Comparison of ENCODE assay signal across 18 cellular contexts in the genomic region with DNA sequence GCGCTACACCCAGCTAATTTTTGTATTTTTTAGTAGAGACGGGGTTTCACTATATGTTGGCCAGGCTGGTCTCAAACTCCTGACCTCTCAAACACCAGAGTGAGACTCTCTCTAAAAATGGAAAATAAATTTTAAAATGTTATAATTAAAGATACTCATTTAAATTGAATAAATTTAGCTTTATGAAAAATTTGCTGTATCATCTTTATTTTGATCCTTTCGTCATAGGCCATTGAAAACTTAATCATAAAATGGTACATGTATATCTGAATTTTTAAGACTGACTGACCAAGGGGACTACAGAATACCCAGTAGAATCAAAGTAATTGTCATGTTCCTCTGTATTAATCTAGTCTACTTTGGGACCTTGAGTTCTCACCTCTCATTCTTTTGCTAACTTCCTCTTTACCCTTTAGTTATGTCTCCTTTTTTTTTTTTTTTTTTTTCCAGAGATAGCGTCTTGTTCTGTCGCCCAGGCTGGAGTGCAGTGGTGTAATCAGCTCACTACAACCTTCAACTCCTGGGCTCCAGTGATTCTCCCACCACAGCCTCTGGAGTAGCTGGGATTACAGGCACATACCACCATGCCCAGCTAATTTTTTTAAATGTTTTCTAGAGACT. TPM values are rescaled to one million over a fixed set of nuclear protein-coding genes. Genes with fewer than 3 reads are reported as not detected.
DNase-seq lines count a peak whose midpoint lies in the region; ATAC-seq and TF ChIP-seq lines count a peak whose summit lies in the region.
"Had no signal": no experiment of that assay in that cellular context is flagged by ENCODE, and none has a peak within 500 bp of the region (broad histone marks: within the 10 kb centered on the region; RNA-seq: fewer than 3 reads in every experiment).

No MANE protein-coding gene starts in this region.

- no peak overlapping the region for H3K4me3 ChIP-seq in osteoblast (ENCODE audit: insufficient read depth, low read length)
- H3K4me3 ChIP-seq: GM23248, Peyer's patch, upper lobe of left lung had no signal

- H3K4me2 ChIP-seq in osteoblast (ENCODE audit: insufficient read depth, low read length) = no peak overlapping the region

- DNase-seq in SKM-1 treated with dmso at 0.1 percent for 144 hours (lab: John Stamatoyannopoulos, UW; ENCODE audit: unreplicated experiment) (peak; percentile 31), SKM-1 (lab: John Stamatoyannopoulos, UW; ENCODE audit: unreplicated experiment) (no peak), OCI-M1 (lab: John Stamatoyannopoulos, UW) (peak; percentile 85), osteoblast (ENCODE audit: insufficient read length, low spot score, missing footprints) (peak; percentile 3), A172 (ENCODE audit: low spot score) (no peak)
- DNase-seq: activated CD8-positive, alpha-beta memory T cell treated with anti-CD3 and anti-CD28 coated beads, Interleukin-2, amount 10 ng/mL, durations not matched to agents 7 days and 5 days; EL; foreskin fibroblast; GM23248; MM.1S; NCI-H2081; NCI-H526; stimulated activated naive CD4-positive, alpha-beta T cell treated with Interleukin-2 at 50 U/mL for 16 hours; upper lobe of left lung had no signal

- no peak overlapping the region for H2AFZ ChIP-seq in osteoblast (ENCODE audit: low read length)
- H2AFZ ChIP-seq: GM23248 had no signal

- H3K27me3 ChIP-seq in osteoblast (ENCODE audit: insufficient read depth, low read length) = no peaks in the 10 kb centered on the region
- H3K27me3 ChIP-seq: Peyer's patch, upper lobe of left lung had no signal

- no peaks in the 10 kb centered on the region for H3K9me3 ChIP-seq in osteoblast (ENCODE audit: low read depth, low read length)
- H3K9me3 ChIP-seq: Peyer's patch, upper lobe of left lung had no signal

- H3K36me3 ChIP-seq in osteoblast (ENCODE audit: insufficient read depth, low read length) = peaks cover 46% of the 10 kb centered on the region

- TF ChIP-seq CTCF in osteoblast (IDR thresholded peaks at IDR 0.05; ENCODE audit: extremely low read depth, low read depth, low read length) = no peak

- H3K27ac ChIP-seq in osteoblast (ENCODE audit: low read depth, low read length) = no peak overlapping the region
- H3K27ac ChIP-seq: GM23248, Peyer's patch had no signal

- H4K20me1 ChIP-seq in osteoblast (ENCODE audit: insufficient read depth, low read length) = peaks cover 24% of the 10 kb centered on the region

- peaks cover 7% of the 10 kb centered on the region for H3K4me1 ChIP-seq in osteoblast (ENCODE audit: insufficient read depth, low read length)
- H3K4me1 ChIP-seq: Peyer's patch had no signal

- peaks cover 41% of the 10 kb centered on the region for H3K79me2 ChIP-seq in osteoblast (ENCODE audit: insufficient read depth, low read length)

- no peak for ATAC-seq in HG02938 (IDR thresholded peaks at IDR 0.05; ENCODE audit: unreplicated experiment)
- ATAC-seq: activated CD4-positive, CD25-positive, alpha-beta regulatory T cell treated with anti-CD3 and anti-CD28 coated beads, Interleukin-2, amount 50 U/mL, for 24 hours; activated CD8-positive, alpha-beta memory T cell treated with anti-CD3 and anti-CD28 coated beads, Interleukin-2, amount 10 ng/mL, durations not matched to agents 7 days and 5 days; left lobe of liver had no signal

RNA-seq across cellular contexts. Expression of gene RAB5B, which starts 9.5 kb away (rescaled TPM):
- total RNA-seq in osteoblast = 82.9 and 87.5 TPM in 2 replicates
- 47.8 and 50.1 TPM in 2 replicates for total RNA-seq in A172 (2014; rRNA removed; shearing (Covaris generic))

RNA-seq across cellular contexts. Expression of gene SUOX, which starts 13.7 kb away (rescaled TPM):
- total RNA-seq in osteoblast = 12.3 and 13.0 TPM in 2 replicates
- total RNA-seq in A172 (2014; rRNA removed; shearing (Covaris generic)) = 8.9 and 14.4 TPM in 2 replicates

RNA-seq across cellular contexts. Expression of gene CDK2, which starts 16.7 kb away (rescaled TPM):
- 13.0 and 13.4 TPM in 2 replicates for total RNA-seq in osteoblast
- 91.6 and 100 TPM in 2 replicates for total RNA-seq in A172 (2014; rRNA removed; shearing (Covaris generic))

RNA-seq across cellular contexts. Expression of gene PMEL, which starts 17.5 kb away (rescaled TPM):
- total RNA-seq in osteoblast = 0.59 and 0.72 TPM in 2 replicates
- total RNA-seq in A172 (2014; rRNA removed; shearing (Covaris generic)) = 1.1 and 2.0 TPM in 2 replicates

RNA-seq across cellular contexts. Expression of gene IKZF4, which starts 37.5 kb away (rescaled TPM):
- total RNA-seq in osteoblast = 1.2 and 2.5 TPM in 2 replicates
- total RNA-seq in A172 (2014; rRNA removed; shearing (Covaris generic)) = 1.4 and 2.4 TPM in 2 replicates

Comparison
In these comparisons a context has a peak if more than half of its experiments do, and no peak if none do; other contexts are left out.
1. DNase-seq: peak in SKM-1 treated with dmso at 0.1 percent for 144 hours (single experiment), OCI-M1 (single experiment) and osteoblast (single experiment); none in SKM-1 (single experiment) and A172 (single experiment).